1 cellular context compared by ENCODE assay signal in genomic region chr18:10298346-10298745, GRCh38.
A peak's percentile ranks its signal among the peaks of the same experiment; 100 is the strongest.
TF ChIP-seq lines count a peak whose summit lies in the region.

No MANE protein-coding gene starts in this region.

TF ChIP-seq in HepG2, 621 proteins besides CTCF, POLR2A, EP300 and RAD21 (continued from another document):
- TF ChIP-seq ZNF7 (CRISPR knock-in tag; IDR thresholded peaks at IDR 0.05): peak; percentile 41; the same call in 1 of the 2 replicates
- no peak for TF ChIP-seq CERS6 (CRISPR knock-in tag; IDR thresholded peaks at IDR 0.05)
- no peak for TF ChIP-seq ZBTB14 (CRISPR knock-in tag; IDR thresholded peaks at IDR 0.05)
